Comparison of ENCODE assay signal across 1 cellular context in genomic region chr11:124535552-124536232, GRCh38.
TF ChIP-seq lines count a peak whose summit lies in the region.

No MANE protein-coding gene starts in this region.

TF ChIP-seq in K562, 482 proteins besides CTCF, POLR2A, EP300 and RAD21 (continued from another document and continues in another):
- TF ChIP-seq FOXP4 (CRISPR knock-in tag; IDR thresholded peaks at IDR 0.05; ENCODE audit: borderline replicate concordance) (no peak), ATF7 (IDR thresholded peaks at IDR 0.05) (peak; percentile 75; the same call in 1 of the 2 replicates), XRCC4 (IDR thresholded peaks at IDR 0.05; ENCODE audit: extremely low read depth, insufficient read depth, insufficient read length) (no peak), ZNF589 (CRISPR knock-in tag; IDR thresholded peaks at IDR 0.05; ENCODE audit: low read depth) (no peak; the same call in 1 of the 2 replicates), ZNF668 (CRISPR knock-in tag; IDR thresholded peaks at IDR 0.05) (0 out of 2 replicates have a peak, but pooled peaks have one; percentile 10), LCOR (CRISPR knock-in tag; IDR thresholded peaks at IDR 0.05) (no peak), NFXL1 (CRISPR knock-in tag; IDR thresholded peaks at IDR 0.05) (no peak), JUND (IDR thresholded peaks at IDR 0.05; ENCODE audit: borderline replicate concordance, low read depth, low read length) (peak; percentile 81), JUND (tag; IDR thresholded peaks at IDR 0.05; ENCODE audit: borderline replicate concordance, low read depth, low read length) (peak; percentile 70; the same call in 2 of the 3 replicates), ELF2 (CRISPR knock-in tag; IDR thresholded peaks at IDR 0.05) (no peak), ARID4B (CRISPR knock-in tag; IDR thresholded peaks at IDR 0.05) (no peak), NR0B1 (IDR thresholded peaks at IDR 0.05; ENCODE audit: partially characterized antibody) (no peak), ZNF584 (CRISPR knock-in tag; IDR thresholded peaks at IDR 0.05; ENCODE audit: low read depth) (no peak), YY1 (IDR thresholded peaks at IDR 0.05; ENCODE audit: borderline replicate concordance in 1 of 3, control insufficient read depth in 1 of 3, extremely low read depth in 1 of 3, insufficient read depth in 3 of 3, insufficient read length in 1 of 3, insufficient replicate concordance in 2 of 3, low read depth in 1 of 3, low read length in 2 of 3) (no peak), CREB3L1 (IDR thresholded peaks at IDR 0.05; ENCODE audit: borderline replicate concordance, low read depth) (no peak), MAFG (tag; conservative IDR thresholded peaks at IDR 0.05) (no peak), CEBPG (CRISPR knock-in tag; IDR thresholded peaks at IDR 0.05) (peak; percentile 57; the same call in 1 of the 2 replicates), CEBPG (tag; conservative IDR thresholded peaks at IDR 0.05 in 1 of 2, IDR thresholded peaks at IDR 0.05 in 1 of 2) (peak; percentile 85 to 95), FOXP1 (CRISPR knock-in tag; IDR thresholded peaks at IDR 0.05) (no peak), FIP1L1 (IDR thresholded peaks at IDR 0.05; ENCODE audit: low read depth, low read length, poor library complexity, severe bottlenecking) (no peak), ZC3H8 (IDR thresholded peaks at IDR 0.05) (no peak), ZNF41 (CRISPR knock-in tag; conservative IDR thresholded peaks at IDR 0.05) (no peak), KAT7 (CRISPR knock-in tag; IDR thresholded peaks at IDR 0.05; ENCODE audit: borderline replicate concordance) (no peak), ARID2 (IDR thresholded peaks at IDR 0.05) (no peak), ZNF644 (tag; IDR thresholded peaks at IDR 0.05; ENCODE audit: low read depth) (no peak), ZNF57 (CRISPR knock-in tag; IDR thresholded peaks at IDR 0.05) (no peak), SAP30 (IDR thresholded peaks at IDR 0.05; ENCODE audit: borderline replicate concordance, insufficient read depth, low read depth, low read length, poor library complexity, severe bottlenecking) (no peak), NFATC3 (IDR thresholded peaks at IDR 0.05) (no peak), ZNF197 (CRISPR knock-in tag; IDR thresholded peaks at IDR 0.05; ENCODE audit: low read depth) (no peak), IRF2 (CRISPR knock-in tag; IDR thresholded peaks at IDR 0.05) (no peak), U2AF1 (optimal IDR thresholded peaks at IDR 0.05; ENCODE audit: low read depth, low read length) (no peak), ZNF444 (CRISPR knock-in tag; IDR thresholded peaks at IDR 0.05) (no peak), MAFK (IDR thresholded peaks at IDR 0.05; ENCODE audit: low read length) (no peak), BHLHE40 (IDR thresholded peaks at IDR 0.05; ENCODE audit: low read length) (no peak), KDM1A (IDR thresholded peaks at IDR 0.05) (no peak), RREB1 (CRISPR knock-in tag; IDR thresholded peaks at IDR 0.05) (no peak), THRA (IDR thresholded peaks at IDR 0.05) (no peak), GABPA (tag; conservative IDR thresholded peaks at IDR 0.05; ENCODE audit: low read depth) (peak; percentile 80), GATA2 (CRISPR knock-in tag; IDR thresholded peaks at IDR 0.05) (no peak), ZBTB43 (CRISPR knock-in tag; IDR thresholded peaks at IDR 0.05) (no peak), DNMT1 (IDR thresholded peaks at IDR 0.05) (no peak), TEAD1 (CRISPR knock-in tag; IDR thresholded peaks at IDR 0.05) (no peak), HDGF (IDR thresholded peaks at IDR 0.05) (no peak), HDAC2 (IDR thresholded peaks at IDR 0.05) (no peak), E2F6 (IDR thresholded peaks at IDR 0.05; ENCODE audit: borderline replicate concordance in 1 of 2, extremely low read depth in 1 of 2, insufficient read depth in 1 of 2, insufficient read length in 1 of 2, low read depth in 1 of 2, low read length in 1 of 2, poor library complexity in 1 of 2, severe bottlenecking in 1 of 2) (no peak)
